ENCODE assay signal across 29 cellular contexts in genomic region chr1:104574619-104575018, GRCh38.
"Had no signal": no experiment of that assay in that cellular context is flagged by ENCODE, and none has a peak within 500 bp of the region (broad histone marks: within the 10 kb centered on the region; RNA-seq: fewer than 3 reads in every experiment).

No MANE protein-coding gene starts in this region.

- H3K9me3 Mint-ChIP-seq: neural progenitor cell had no signal

- H3K4me3 ChIP-seq: esophagus squamous epithelium, heart right ventricle, left lung, neural progenitor cell, smooth muscle cell, stomach, thyroid gland, vagina had no signal

- H2AFZ ChIP-seq: neural progenitor cell, parathyroid adenoma had no signal

- H3K4me3 Mint-ChIP-seq: dendritic cell treated with granulocyte-macrophage colony-stimulating factor and Interleukin-4, amounts not matched to agents 40 ng/mL and 50 ng/mL, for 4 days; endodermal cell; naive thymus-derived CD4-positive, alpha-beta T cell; nephron; neural progenitor cell had no signal

- H3K9ac ChIP-seq: neural progenitor cell, parathyroid adenoma had no signal

- ATAC-seq: heart right ventricle; left cardiac atrium; left lung; naive thymus-derived CD4-positive, alpha-beta T cell; sciatic nerve had no signal

- H3K27ac Mint-ChIP-seq: dendritic cell treated with granulocyte-macrophage colony-stimulating factor and Interleukin-4, amounts not matched to agents 40 ng/mL and 50 ng/mL, for 4 days; endodermal cell; naive thymus-derived CD4-positive, alpha-beta T cell; nephron; neural progenitor cell had no signal

- H3K36me3 ChIP-seq: esophagus squamous epithelium, heart right ventricle, left lung, neural progenitor cell, stomach, thyroid gland, vagina had no signal

- DNase-seq: effector CD8-positive, alpha-beta T cell; endodermal cell; esophagus squamous epithelium; foreskin melanocyte; glutamatergic neuron; heart right ventricle; hippocampal formation; left cardiac atrium; left lung; mesendoderm; midbrain; naive thymus-derived CD4-positive, alpha-beta T cell; stimulated activated CD4-positive, alpha-beta T cell treated with anti-CD3 and anti-CD28 coated beads, Interleukin-12 subunit alpha, Interleukin-12 subunit beta, amount 100 ng/mL, for 4 hours; stimulated activated CD4-positive, alpha-beta T cell treated with anti-CD3 and anti-CD28 coated beads, Interleukin-1b, Interleukin-23, amount 100 ng/mL, for 48 hours; stimulated activated CD4-positive, alpha-beta T cell treated with anti-CD3 and anti-CD28 coated beads, Interleukin-4, amount 100 ng/mL, for 1 hour; stimulated activated CD8-positive, alpha-beta memory T cell treated with anti-CD3 and anti-CD28 coated beads, Interleukin-4, amount 100 ng/mL, for 48 hours; stimulated activated naive CD4-positive, alpha-beta T cell treated with Interleukin-2 at 50 U/mL for 16 hours; stomach; thyroid gland; trophoblast cell had no signal

- H3K27me3 Mint-ChIP-seq: dendritic cell treated with granulocyte-macrophage colony-stimulating factor and Interleukin-4, amounts not matched to agents 40 ng/mL and 50 ng/mL, for 4 days; naive thymus-derived CD4-positive, alpha-beta T cell; progenitor cell of endocrine pancreas had no signal

- H3K9me3 ChIP-seq: esophagus squamous epithelium, thyroid gland, vagina had no signal

- H3K4me1 Mint-ChIP-seq: naive thymus-derived CD4-positive, alpha-beta T cell; nephron; neural progenitor cell had no signal

- H3K27ac ChIP-seq: epithelial cell of prostate, esophagus squamous epithelium, heart right ventricle, left lung, neural progenitor cell, parathyroid adenoma, stomach, thyroid gland, vagina had no signal

- H3K36me3 Mint-ChIP-seq: naive thymus-derived CD4-positive, alpha-beta T cell; neural progenitor cell had no signal

- H3K4me2 ChIP-seq: neural progenitor cell, smooth muscle cell had no signal

- H3K27me3 ChIP-seq: esophagus squamous epithelium, heart right ventricle, left lung, neural progenitor cell, stomach, thyroid gland, vagina had no signal

- H3K4me1 ChIP-seq: esophagus squamous epithelium, heart right ventricle, left lung, neural progenitor cell, parathyroid adenoma, stomach, thyroid gland, vagina had no signal

- H3K79me2 ChIP-seq: parathyroid adenoma had no signal
